Comparison of ENCODE assay signal across 10 cellular contexts in the genomic region with DNA sequence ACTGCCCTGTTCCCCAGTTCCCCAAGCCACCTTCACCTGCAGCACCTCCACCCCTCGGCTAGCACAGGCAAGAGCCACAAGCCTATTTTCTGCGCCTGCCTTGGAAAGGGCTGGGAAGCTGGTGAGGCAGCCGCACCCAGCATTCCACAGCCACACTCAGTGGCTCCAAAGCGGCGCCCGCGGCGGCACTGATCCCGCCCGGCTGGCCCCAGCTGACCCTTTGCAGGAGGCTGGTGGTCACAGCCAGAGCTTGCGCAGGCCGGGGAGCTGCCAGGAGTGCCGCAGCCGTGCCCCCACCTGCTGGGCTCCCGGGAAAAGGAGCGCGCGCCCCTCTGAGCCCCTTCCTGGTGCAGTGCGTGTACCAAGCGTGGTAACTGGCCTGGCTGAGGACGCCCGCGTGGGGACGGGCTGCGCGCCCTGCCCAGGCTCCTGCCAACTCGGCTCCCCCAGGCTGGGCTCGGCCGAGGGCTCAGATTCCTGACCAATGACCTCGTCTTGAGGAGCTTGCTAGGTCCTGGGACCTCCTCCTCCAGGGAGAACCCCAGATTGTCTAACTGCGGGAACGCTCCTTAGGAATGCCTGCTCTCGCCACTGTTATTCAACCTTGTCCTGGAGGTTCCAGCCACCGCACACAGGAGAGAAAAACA.
DNase-seq lines count a peak whose midpoint lies in the region; FAIRE-seq and TF ChIP-seq lines count a peak whose summit lies in the region.
"Had no signal": no experiment of that assay in that cellular context is flagged by ENCODE, and none has a peak within 500 bp of the region (broad histone marks: within the 10 kb centered on the region; RNA-seq: fewer than 3 reads in every experiment).

No MANE protein-coding gene starts in this region.

- no peaks in the 10 kb centered on the region for H3K36me3 ChIP-seq in iPS-18a (ENCODE audit: control insufficient read depth, low read depth, low read length)
- H3K36me3 ChIP-seq: adrenal gland had no signal

- TF ChIP-seq POLR2A in H54 (IDR thresholded peaks at IDR 0.05; ENCODE audit: low read depth, low read length): 0 out of 2 replicates have a peak, but pooled peaks have one; percentile 36

- DNase-seq in H54 (ENCODE audit: insufficient read length, low spot score) (no peak), astrocyte of the cerebellum (ENCODE audit: low read depth) (no peak), skeletal muscle cell (ENCODE audit: low read depth) (no peak), NAMALWA (ENCODE audit: low spot score) (no peak), NCI-H510A treated with DMSO at 0.1 percent for 48 hours (lab: John Stamatoyannopoulos, UW) (no peak), NCI-H2029 treated with DMSO at 0.1 percent for 48 hours (lab: John Stamatoyannopoulos, UW) (no peak)
- DNase-seq in effector CD4-positive, alpha-beta T cell: no peak
- DNase-seq: T-helper 1 cell had no signal

- FAIRE-seq in H54 (lab: Jason Lieb, UNC): no peak

- H3K27me3 ChIP-seq in iPS-18a (ENCODE audit: control insufficient read depth, insufficient read depth, low read length): peaks cover 24% of the 10 kb centered on the region

- in situ Hi-C loops in astrocyte of the cerebellum (cut with HindIII; ENCODE audit: low sequenced_read_pairs): no loop called here

- peaks cover 3% of the 10 kb centered on the region for H3K4me1 ChIP-seq in iPS-18a (ENCODE audit: control insufficient read depth, low read depth, low read length)

- H3K4me3 ChIP-seq in astrocyte of the cerebellum (ENCODE audit: low read depth, low read length) (peak overlapping the region; percentile 20), iPS-18a (ENCODE audit: low read length) (peak overlapping the region; percentile 64), skeletal muscle cell (ENCODE audit: low read depth, low read length) (peak overlapping the region; percentile 25)
- H3K4me3 ChIP-seq: adrenal gland had no signal

- H3K9me3 ChIP-seq in iPS-18a (ENCODE audit: control insufficient read depth, low read depth, low read length): no peaks in the 10 kb centered on the region
- H3K9me3 ChIP-seq: adrenal gland had no signal

- H3K27ac ChIP-seq in iPS-18a (ENCODE audit: low read length): no peak overlapping the region
- H3K27ac ChIP-seq: adrenal gland had no signal

- H3K9ac ChIP-seq in iPS-18a (ENCODE audit: low read length): peak overlapping the region; percentile 34

- no peak for TF ChIP-seq CTCF in astrocyte of the cerebellum (IDR thresholded peaks at IDR 0.05; ENCODE audit: low read depth, low read length, missing control alignments)
